28 cellular contexts compared by ENCODE assay signal in genomic region chr2:116918574-116918973, GRCh38.
"Had no signal": no experiment of that assay in that cellular context is flagged by ENCODE, and none has a peak within 500 bp of the region (broad histone marks: within the 10 kb centered on the region; RNA-seq: fewer than 3 reads in every experiment).

No MANE protein-coding gene starts in this region.

- H3K27me3 Mint-ChIP-seq: dendritic cell treated with granulocyte-macrophage colony-stimulating factor and Interleukin-4, amounts not matched to agents 40 ng/mL and 50 ng/mL, for 4 days; effector memory CD8-positive, alpha-beta T cell had no signal

- H3K4me1 Mint-ChIP-seq: endodermal cell had no signal

- H3K36me3 ChIP-seq: colonic mucosa, esophagus muscularis mucosa, esophagus squamous epithelium, gastrocnemius medialis, gastroesophageal sphincter, heart left ventricle had no signal

- H3K4me3 Mint-ChIP-seq: dendritic cell treated with granulocyte-macrophage colony-stimulating factor and Interleukin-4, amounts not matched to agents 40 ng/mL and 50 ng/mL, for 4 days; effector memory CD8-positive, alpha-beta T cell; endodermal cell had no signal

- H3K27ac Mint-ChIP-seq: dendritic cell treated with granulocyte-macrophage colony-stimulating factor and Interleukin-4, amounts not matched to agents 40 ng/mL and 50 ng/mL, for 4 days; effector memory CD8-positive, alpha-beta T cell; endodermal cell had no signal

- FAIRE-seq: colon, endometrium, endothelial cell of umbilical vein, frontal cortex had no signal

- H3K27me3 ChIP-seq: colonic mucosa, dorsolateral prefrontal cortex, esophagus muscularis mucosa, esophagus squamous epithelium, foreskin keratinocyte, gastrocnemius medialis, gastroesophageal sphincter, heart left ventricle had no signal

- H3K4me1 ChIP-seq: colonic mucosa, esophagus muscularis mucosa, esophagus squamous epithelium, foreskin keratinocyte, gastrocnemius medialis, gastroesophageal sphincter, heart left ventricle had no signal

- H3K4me3 ChIP-seq: colonic mucosa, coronary artery, dorsolateral prefrontal cortex, esophagus muscularis mucosa, esophagus squamous epithelium, gastrocnemius medialis, gastroesophageal sphincter, heart left ventricle had no signal

- ATAC-seq: effector memory CD8-positive, alpha-beta T cell; esophagus mucosa; foreskin keratinocyte; gastrocnemius medialis; gastroesophageal sphincter; heart left ventricle had no signal

- H3K9me3 ChIP-seq: colonic mucosa, esophagus muscularis mucosa, esophagus squamous epithelium, gastrocnemius medialis, gastroesophageal sphincter had no signal

- DNase-seq: colonic mucosa; cortex of kidney; dermis blood vessel endothelial cell; dorsolateral prefrontal cortex; effector CD4-positive, alpha-beta T cell; effector CD8-positive, alpha-beta T cell; effector memory CD4-positive, alpha-beta T cell; effector memory CD8-positive, alpha-beta T cell; endodermal cell; erythroblast; esophagus squamous epithelium; foreskin fibroblast; foreskin keratinocyte; foreskin melanocyte; gastrocnemius medialis; glutamatergic neuron; head of caudate nucleus; heart left ventricle had no signal

- H3K9me3 Mint-ChIP-seq: dendritic cell treated with granulocyte-macrophage colony-stimulating factor and Interleukin-4, amounts not matched to agents 40 ng/mL and 50 ng/mL, for 4 days; endodermal cell had no signal

- H3K27ac ChIP-seq: colonic mucosa, coronary artery, dorsolateral prefrontal cortex, epithelial cell of prostate, esophagus muscularis mucosa, esophagus squamous epithelium, foreskin keratinocyte, gastrocnemius medialis, gastroesophageal sphincter, heart left ventricle had no signal
